ENCODE assay signal across 1 cellular context in genomic region chr5:34620185-34620584, GRCh38.
TF ChIP-seq lines count a peak whose summit lies in the region.

No MANE protein-coding gene starts in this region.

TF ChIP-seq in K562, 482 proteins besides CTCF, POLR2A, EP300 and RAD21 (continued from another document):
- TF ChIP-seq BDP1 (IDR thresholded peaks at IDR 0.05; ENCODE audit: insufficient read depth, insufficient read length) (no peak), ILF3 (IDR thresholded peaks at IDR 0.05; ENCODE audit: borderline replicate concordance) (no peak)
